ENCODE assay signal across 37 cellular contexts in the genomic region with DNA sequence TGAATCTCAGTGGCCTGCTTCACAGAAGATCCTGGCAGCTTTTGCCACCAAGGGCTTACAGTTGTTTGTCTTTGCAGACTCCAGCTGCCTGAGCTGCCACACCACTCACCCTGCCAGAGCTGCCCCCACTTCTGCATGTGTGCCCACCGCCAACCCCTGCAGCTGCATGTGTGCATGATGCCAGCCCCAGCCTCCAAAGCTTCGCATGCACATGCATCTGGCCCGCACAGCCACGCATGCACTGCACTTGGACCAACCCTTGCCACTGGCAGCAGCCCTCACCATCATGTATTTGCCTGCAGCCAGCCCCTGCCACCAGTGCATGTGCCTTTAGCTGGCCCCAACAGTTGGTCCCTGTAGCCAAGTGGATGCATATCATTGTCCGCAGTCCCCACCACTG. TPM values are rescaled to one million over a fixed set of nuclear protein-coding genes. Genes with fewer than 3 reads are reported as not detected.
"Had no signal": no experiment of that assay in that cellular context is flagged by ENCODE, and none has a peak within 500 bp of the region (broad histone marks: within the 10 kb centered on the region; RNA-seq: fewer than 3 reads in every experiment).

No MANE protein-coding gene starts in this region.

- DNase-seq: activated CD4-positive, alpha-beta memory T cell treated with anti-CD3 and anti-CD28 coated beads for 36 hours; activated CD4-positive, alpha-beta T cell treated with anti-CD3 and anti-CD28 coated beads for 36 hours; activated CD4-positive, alpha-beta T cell treated with anti-CD3 and anti-CD28 coated beads, Interleukin-2, amount 10 ng/mL, durations not matched to agents 24 days and 14 days; activated CD4-positive, CD25-positive, alpha-beta regulatory T cell; activated CD4-positive, CD25-positive, alpha-beta regulatory T cell treated with anti-CD3 and anti-CD28 coated beads, Interleukin-2, amount 50 U/mL, for 72 hours; activated CD8-positive, alpha-beta memory T cell treated with anti-CD3 and anti-CD28 coated beads, Interleukin-2, amount 10 ng/mL, durations not matched to agents 7 days and 5 days; activated CD8-positive, alpha-beta memory T cell treated with anti-CD3 and anti-CD28 coated beads, Interleukin-2, amount 50 U/mL, for 4 hours; activated CD8-positive, alpha-beta T cell treated with anti-CD3 and anti-CD28 coated beads, Interleukin-2, amount 10 ng/mL, durations not matched to agents 7 days and 5 days; activated effector memory CD4-positive, alpha-beta T cell treated with anti-CD3 and anti-CD28 coated beads, Interleukin-2, amount 50 U/mL, for 16 hours; activated naive CD4-positive, alpha-beta T cell treated with anti-CD3 and anti-CD28 coated beads for 36 hours; activated naive CD8-positive, alpha-beta T cell treated with anti-CD3 and anti-CD28 coated beads for 36 hours; activated T-cell treated with anti-CD3 and anti-CD28 coated beads, Interleukin-2, amount 50 U/mL, for 1 hour; activated T-cell treated with anti-CD3 and anti-CD28 coated beads, Interleukin-2, amount 50 U/mL, for 48 hours; central memory CD4-positive, alpha-beta T cell; cerebellar nuclear complex; colonic mucosa; effector CD8-positive, alpha-beta T cell; esophagus squamous epithelium; foreskin melanocyte; T-helper 2 cell had no signal

- H3K27me3 ChIP-seq: ascending aorta, breast epithelium, cardiac muscle cell, colonic mucosa, esophagus squamous epithelium, gastroesophageal sphincter had no signal

- H3K4me3 Mint-ChIP-seq: activated CD4-positive, alpha-beta memory T cell treated with anti-CD3 and anti-CD28 coated beads for 36 hours; activated CD4-positive, alpha-beta T cell treated with anti-CD3 and anti-CD28 coated beads for 36 hours; activated CD4-positive, alpha-beta T cell treated with anti-CD3 and anti-CD28 coated beads, Interleukin-2, amount 10 ng/mL, durations not matched to agents 24 days and 14 days; activated CD8-positive, alpha-beta memory T cell treated with anti-CD3 and anti-CD28 coated beads, Interleukin-2, amount 10 ng/mL, durations not matched to agents 7 days and 5 days; activated CD8-positive, alpha-beta T cell treated with anti-CD3 and anti-CD28 coated beads, Interleukin-2, amount 10 ng/mL, durations not matched to agents 7 days and 5 days; activated naive CD4-positive, alpha-beta T cell treated with anti-CD3 and anti-CD28 coated beads for 36 hours; activated naive CD4-positive, alpha-beta T cell treated with anti-CD3 and anti-CD28 coated beads, Interleukin-2, amount 50 U/mL, for 24 hours; activated naive CD8-positive, alpha-beta T cell treated with anti-CD3 and anti-CD28 coated beads for 36 hours; activated T-helper 1 cell treated with anti-CD3 and anti-CD28 coated beads, Interleukin-12 subunit alpha, Interleukin-12 subunit beta, Interleukin-2, Interleukin-4 antibody, amounts not matched to agents 30 ng/mL and 10 ng/mL and 1 ng/mL, durations not matched to agents 14 hours and 24 hours and 36 hours; brain had no signal

- H3K27ac Mint-ChIP-seq: activated CD4-positive, alpha-beta memory T cell treated with anti-CD3 and anti-CD28 coated beads for 36 hours; activated CD4-positive, alpha-beta T cell treated with anti-CD3 and anti-CD28 coated beads for 36 hours; activated CD4-positive, alpha-beta T cell treated with anti-CD3 and anti-CD28 coated beads, Interleukin-2, amount 10 ng/mL, durations not matched to agents 24 days and 14 days; activated CD8-positive, alpha-beta memory T cell treated with anti-CD3 and anti-CD28 coated beads, Interleukin-2, amount 10 ng/mL, durations not matched to agents 7 days and 5 days; activated CD8-positive, alpha-beta T cell treated with anti-CD3 and anti-CD28 coated beads, Interleukin-2, amount 10 ng/mL, durations not matched to agents 7 days and 5 days; activated naive CD4-positive, alpha-beta T cell treated with anti-CD3 and anti-CD28 coated beads for 36 hours; activated naive CD4-positive, alpha-beta T cell treated with anti-CD3 and anti-CD28 coated beads, Interleukin-2, amount 50 U/mL, for 24 hours; activated naive CD8-positive, alpha-beta T cell treated with anti-CD3 and anti-CD28 coated beads for 36 hours; activated T-helper 1 cell treated with anti-CD3 and anti-CD28 coated beads, Interleukin-12 subunit alpha, Interleukin-12 subunit beta, Interleukin-2, Interleukin-4 antibody, amounts not matched to agents 30 ng/mL and 10 ng/mL and 1 ng/mL, durations not matched to agents 14 hours and 24 hours and 36 hours; activated T-helper 2 cell treated with anti-CD3 and anti-CD28 coated beads, Interferon-gamma antibody, Interleukin-2, Interleukin-4, amounts not matched to agents 10 μg/mL and 5 μg/mL and 100 μg/mL, durations not matched to agents 14 hours and 24 hours and 36 hours; brain had no signal

- H3K36me3 ChIP-seq: ascending aorta, breast epithelium, cardiac muscle cell, colonic mucosa, esophagus squamous epithelium, gastroesophageal sphincter had no signal

- H3K27me3 Mint-ChIP-seq: activated CD4-positive, alpha-beta memory T cell treated with anti-CD3 and anti-CD28 coated beads for 36 hours; activated CD4-positive, alpha-beta T cell treated with anti-CD3 and anti-CD28 coated beads for 36 hours; activated naive CD4-positive, alpha-beta T cell treated with anti-CD3 and anti-CD28 coated beads, Interleukin-2, amount 50 U/mL, for 24 hours; activated naive CD8-positive, alpha-beta T cell treated with anti-CD3 and anti-CD28 coated beads for 36 hours; brain had no signal

- ATAC-seq: activated CD4-positive, alpha-beta T cell treated with anti-CD3 and anti-CD28 coated beads for 36 hours; activated CD8-positive, alpha-beta memory T cell treated with anti-CD3 and anti-CD28 coated beads, Interleukin-2, amount 10 ng/mL, durations not matched to agents 7 days and 5 days; activated CD8-positive, alpha-beta T cell treated with anti-CD3 and anti-CD28 coated beads, Interleukin-2, amount 10 ng/mL, durations not matched to agents 7 days and 5 days; gastroesophageal sphincter had no signal

- H3K4me1 Mint-ChIP-seq: activated CD4-positive, alpha-beta T cell treated with anti-CD3 and anti-CD28 coated beads for 36 hours; activated naive CD4-positive, alpha-beta T cell treated with anti-CD3 and anti-CD28 coated beads, Interleukin-2, amount 50 U/mL, for 24 hours; activated naive CD8-positive, alpha-beta T cell treated with anti-CD3 and anti-CD28 coated beads for 36 hours had no signal

- H3K27ac ChIP-seq: ascending aorta, breast epithelium, cardiac muscle cell, colonic mucosa, epithelial cell of prostate, esophagus squamous epithelium, gastroesophageal sphincter had no signal

- H3K9me3 ChIP-seq: colonic mucosa had no signal

- H3K4me1 ChIP-seq: ascending aorta, breast epithelium, colonic mucosa, esophagus squamous epithelium, gastroesophageal sphincter had no signal

- H3K4me3 ChIP-seq: ascending aorta, breast epithelium, cardiac muscle cell, colonic mucosa, esophagus squamous epithelium, gastroesophageal sphincter had no signal

RNA-seq across cellular contexts. Expression of gene CCDC54, which starts 31.3 kb away (rescaled TPM):
- total RNA-seq: activated CD4-positive, alpha-beta memory T cell treated with anti-CD3 and anti-CD28 coated beads for 36 hours; activated CD4-positive, alpha-beta T cell treated with anti-CD3 and anti-CD28 coated beads for 36 hours; activated CD4-positive, alpha-beta T cell treated with anti-CD3 and anti-CD28 coated beads, Interleukin-2, amount 10 ng/mL, durations not matched to agents 24 days and 14 days; activated CD8-positive, alpha-beta memory T cell treated with anti-CD3 and anti-CD28 coated beads for 36 hours; activated CD8-positive, alpha-beta memory T cell treated with anti-CD3 and anti-CD28 coated beads, Interleukin-2, amount 10 ng/mL, durations not matched to agents 7 days and 5 days; activated CD8-positive, alpha-beta T cell treated with anti-CD3 and anti-CD28 coated beads, Interleukin-2, amount 10 ng/mL, durations not matched to agents 7 days and 5 days; activated naive CD4-positive, alpha-beta T cell treated with anti-CD3 and anti-CD28 coated beads for 36 hours; activated naive CD8-positive, alpha-beta T cell treated with anti-CD3 and anti-CD28 coated beads for 36 hours; activated T-helper 1 cell treated with anti-CD3 and anti-CD28 coated beads, Interleukin-12 subunit alpha, Interleukin-12 subunit beta, Interleukin-2, Interleukin-4 antibody, amounts not matched to agents 30 ng/mL and 10 ng/mL and 1 ng/mL, durations not matched to agents 14 hours and 24 hours and 36 hours; activated T-helper 2 cell treated with anti-CD3 and anti-CD28 coated beads, Interferon-gamma antibody, Interleukin-2, Interleukin-4, amounts not matched to agents 10 μg/mL and 5 μg/mL and 100 μg/mL, durations not matched to agents 14 hours and 24 hours and 36 hours; ascending aorta; cardiac muscle cell; colonic mucosa; dermis microvascular lymphatic vessel endothelial cell; endothelial cell of umbilical vein; esophagus squamous epithelium; fibroblast of lung; fibroblast of villous mesenchyme; gastroesophageal sphincter; glomerular endothelial cell; T-helper 1 cell treated with Interleukin-12 subunit alpha and Interleukin-12 subunit beta and Interleukin-4 antibody, amounts not matched to agents 30 ng/mL and 1 ng/mL, for 36 hours had no signal
- polyA plus RNA-seq: endothelial cell of umbilical vein, esophagus, fibroblast of lung had no signal
